ENCODE assay signal across 2 cellular contexts in the genomic region with DNA sequence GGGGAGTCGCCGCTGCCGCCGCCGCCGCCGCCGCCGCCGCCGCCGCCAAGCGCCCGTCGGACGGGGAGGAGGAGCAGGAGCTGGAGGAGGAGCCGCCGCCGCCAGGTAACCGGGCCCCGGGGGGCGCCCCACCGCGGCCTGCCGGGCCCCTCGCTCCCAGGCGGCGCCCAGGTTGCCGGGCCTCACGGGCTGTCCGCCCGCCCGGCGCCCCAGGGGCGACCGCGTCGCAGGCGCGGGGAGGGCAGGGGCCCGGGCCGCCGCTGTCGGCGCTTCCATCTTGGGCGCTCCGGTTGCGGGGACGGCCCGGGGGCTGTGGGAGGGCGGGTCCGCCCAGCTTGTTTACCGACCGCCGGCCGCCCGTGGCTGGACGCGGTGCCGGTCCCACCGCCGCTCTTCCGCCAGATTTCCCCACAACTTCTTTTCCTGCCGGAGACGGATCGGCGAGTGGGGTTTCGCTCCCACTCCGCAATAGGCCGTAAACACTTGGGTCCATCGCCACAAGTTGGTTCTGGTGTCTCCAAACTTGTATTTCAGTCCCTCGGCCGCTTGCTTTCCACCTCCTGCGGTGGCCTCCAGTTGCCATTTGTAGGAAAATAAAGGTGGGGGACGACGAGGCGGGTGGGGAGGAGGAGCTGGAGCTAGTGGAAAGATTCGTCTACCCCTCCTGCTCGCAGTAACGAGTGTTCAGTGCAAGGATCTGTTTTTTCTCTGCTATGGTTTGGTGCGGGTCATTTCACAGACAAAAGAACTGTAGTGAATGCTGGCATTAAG.
TF ChIP-seq lines count a peak whose summit lies in the region.

No MANE protein-coding gene starts in this region.

TF ChIP-seq in IMR-90, 13 proteins besides CTCF, POLR2A, EP300 and RAD21 (continued from another document):
- TF ChIP-seq, protein P1, sequence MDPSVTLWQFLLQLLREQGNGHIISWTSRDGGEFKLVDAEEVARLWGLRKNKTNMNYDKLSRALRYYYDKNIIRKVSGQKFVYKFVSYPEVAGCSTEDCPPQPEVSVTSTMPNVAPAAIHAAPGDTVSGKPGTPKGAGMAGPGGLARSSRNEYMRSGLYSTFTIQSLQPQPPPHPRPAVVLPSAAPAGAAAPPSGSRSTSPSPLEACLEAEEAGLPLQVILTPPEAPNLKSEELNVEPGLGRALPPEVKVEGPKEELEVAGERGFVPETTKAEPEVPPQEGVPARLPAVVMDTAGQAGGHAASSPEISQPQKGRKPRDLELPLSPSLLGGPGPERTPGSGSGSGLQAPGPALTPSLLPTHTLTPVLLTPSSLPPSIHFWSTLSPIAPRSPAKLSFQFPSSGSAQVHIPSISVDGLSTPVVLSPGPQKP (IDR thresholded peaks at IDR 0.05; ENCODE audit: borderline replicate concordance, low read depth, low read length): no peak
- TF ChIP-seq MXI1 (IDR thresholded peaks at IDR 0.05; ENCODE audit: borderline replicate concordance, low read depth, low read length) (0 out of 2 replicates have a peak, but pooled peaks have one; percentile 9), MAZ (IDR thresholded peaks at IDR 0.05; ENCODE audit: borderline replicate concordance, low read depth, low read length) (peak; percentile 19; the same call in 1 of the 2 replicates)
TF ChIP-seq in IMR-90: peak in this region for 2.

TF ChIP-seq in WTC11, 78 proteins besides CTCF, POLR2A, EP300 and RAD21 (continued from another document):
- TF ChIP-seq, protein P2, sequence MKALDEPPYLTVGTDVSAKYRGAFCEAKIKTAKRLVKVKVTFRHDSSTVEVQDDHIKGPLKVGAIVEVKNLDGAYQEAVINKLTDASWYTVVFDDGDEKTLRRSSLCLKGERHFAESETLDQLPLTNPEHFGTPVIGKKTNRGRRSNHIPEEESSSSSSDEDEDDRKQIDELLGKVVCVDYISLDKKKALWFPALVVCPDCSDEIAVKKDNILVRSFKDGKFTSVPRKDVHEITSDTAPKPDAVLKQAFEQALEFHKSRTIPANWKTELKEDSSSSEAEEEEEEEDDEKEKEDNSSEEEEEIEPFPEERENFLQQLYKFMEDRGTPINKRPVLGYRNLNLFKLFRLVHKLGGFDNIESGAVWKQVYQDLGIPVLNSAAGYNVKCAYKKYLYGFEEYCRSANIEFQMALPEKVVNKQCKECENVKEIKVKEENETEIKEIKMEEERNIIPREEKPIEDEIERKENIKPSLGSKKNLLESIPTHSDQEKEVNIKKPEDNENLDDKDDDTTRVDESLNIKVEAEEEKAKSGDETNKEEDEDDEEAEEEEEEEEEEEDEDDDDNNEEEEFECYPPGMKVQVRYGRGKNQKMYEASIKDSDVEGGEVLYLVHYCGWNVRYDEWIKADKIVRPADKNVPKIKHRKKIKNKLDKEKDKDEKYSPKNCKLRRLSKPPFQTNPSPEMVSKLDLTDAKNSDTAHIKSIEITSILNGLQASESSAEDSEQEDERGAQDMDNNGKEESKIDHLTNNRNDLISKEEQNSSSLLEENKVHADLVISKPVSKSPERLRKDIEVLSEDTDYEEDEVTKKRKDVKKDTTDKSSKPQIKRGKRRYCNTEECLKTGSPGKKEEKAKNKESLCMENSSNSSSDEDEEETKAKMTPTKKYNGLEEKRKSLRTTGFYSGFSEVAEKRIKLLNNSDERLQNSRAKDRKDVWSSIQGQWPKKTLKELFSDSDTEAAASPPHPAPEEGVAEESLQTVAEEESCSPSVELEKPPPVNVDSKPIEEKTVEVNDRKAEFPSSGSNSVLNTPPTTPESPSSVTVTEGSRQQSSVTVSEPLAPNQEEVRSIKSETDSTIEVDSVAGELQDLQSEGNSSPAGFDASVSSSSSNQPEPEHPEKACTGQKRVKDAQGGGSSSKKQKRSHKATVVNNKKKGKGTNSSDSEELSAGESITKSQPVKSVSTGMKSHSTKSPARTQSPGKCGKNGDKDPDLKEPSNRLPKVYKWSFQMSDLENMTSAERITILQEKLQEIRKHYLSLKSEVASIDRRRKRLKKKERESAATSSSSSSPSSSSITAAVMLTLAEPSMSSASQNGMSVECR (CRISPR knock-in tag; IDR thresholded peaks at IDR 0.05; ENCODE audit: borderline replicate concordance): 0 out of 2 replicates have a peak, but pooled peaks have one; percentile 31
- TF ChIP-seq ZNF671 (CRISPR knock-in tag; IDR thresholded peaks at IDR 0.05) (no peak), FOXP1 (CRISPR knock-in tag; IDR thresholded peaks at IDR 0.05; ENCODE audit: borderline replicate concordance) (no peak), HMGA2 (CRISPR knock-in tag; IDR thresholded peaks at IDR 0.05) (no peak), PRRX2 (CRISPR knock-in tag; IDR thresholded peaks at IDR 0.05) (no peak), MXD4 (CRISPR knock-in tag; IDR thresholded peaks at IDR 0.05; ENCODE audit: borderline replicate concordance) (no peak)
- TF ChIP-seq, protein P3, sequence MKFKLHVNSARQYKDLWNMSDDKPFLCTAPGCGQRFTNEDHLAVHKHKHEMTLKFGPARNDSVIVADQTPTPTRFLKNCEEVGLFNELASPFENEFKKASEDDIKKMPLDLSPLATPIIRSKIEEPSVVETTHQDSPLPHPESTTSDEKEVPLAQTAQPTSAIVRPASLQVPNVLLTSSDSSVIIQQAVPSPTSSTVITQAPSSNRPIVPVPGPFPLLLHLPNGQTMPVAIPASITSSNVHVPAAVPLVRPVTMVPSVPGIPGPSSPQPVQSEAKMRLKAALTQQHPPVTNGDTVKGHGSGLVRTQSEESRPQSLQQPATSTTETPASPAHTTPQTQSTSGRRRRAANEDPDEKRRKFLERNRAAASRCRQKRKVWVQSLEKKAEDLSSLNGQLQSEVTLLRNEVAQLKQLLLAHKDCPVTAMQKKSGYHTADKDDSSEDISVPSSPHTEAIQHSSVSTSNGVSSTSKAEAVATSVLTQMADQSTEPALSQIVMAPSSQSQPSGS (CRISPR knock-in tag; IDR thresholded peaks at IDR 0.05; ENCODE audit: borderline replicate concordance, low read depth): no peak
TF ChIP-seq in WTC11: peak in this region for 1.
